In genomic region chr13:19507623-19508022, GRCh38 we compare ENCODE assay signal across 8 cellular contexts. TPM values are rescaled to one million over a fixed set of nuclear protein-coding genes. Genes with fewer than 3 reads are reported as not detected.
"Had no signal": no experiment of that assay in that cellular context is flagged by ENCODE, and none has a peak within 500 bp of the region (broad histone marks: within the 10 kb centered on the region; RNA-seq: fewer than 3 reads in every experiment).

No MANE protein-coding gene starts in this region.

RNA-seq across cellular contexts. Expression of gene TPTE2, which starts 53.7 kb away (rescaled TPM):
- total RNA-seq: activated CD4-positive, alpha-beta T cell treated with anti-CD3 and anti-CD28 coated beads, Interleukin-2, amount 10 ng/mL, durations not matched to agents 24 days and 14 days; activated CD8-positive, alpha-beta memory T cell treated with anti-CD3 and anti-CD28 coated beads for 36 hours; activated naive CD8-positive, alpha-beta T cell treated with anti-CD3 and anti-CD28 coated beads for 36 hours; cerebellum; LHCN-M2; PC-9; Right ventricle myocardium superior; T-helper 2 cell treated with Interferon-gamma antibody and Interleukin-4, amounts not matched to agents 100 ng/mL and 5 ng/mL, for 36 hours had no signal
